In the genomic region with DNA sequence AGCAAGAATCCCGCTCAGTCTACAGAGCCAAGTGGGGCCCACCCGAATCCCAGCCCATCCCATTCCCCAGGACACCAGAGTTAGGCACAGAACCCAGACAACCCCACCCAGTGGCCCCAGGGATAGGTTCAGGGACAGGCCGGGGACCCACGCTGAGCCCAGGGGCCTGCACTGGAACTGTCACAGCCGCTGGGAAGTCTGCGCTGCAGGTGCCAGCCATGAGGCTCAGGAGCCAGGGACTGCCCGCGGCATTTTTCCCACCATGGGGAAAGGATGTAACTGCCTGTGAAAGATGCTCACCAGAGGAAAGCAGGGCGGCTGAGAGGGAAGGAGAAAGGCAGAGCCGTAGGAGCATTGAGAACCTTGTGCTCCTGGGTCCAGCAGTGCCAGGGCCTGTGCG, we compare ENCODE assay signal across 26 cellular contexts.
"Had no signal": no experiment of that assay in that cellular context is flagged by ENCODE, and none has a peak within 500 bp of the region (broad histone marks: within the 10 kb centered on the region; RNA-seq: fewer than 3 reads in every experiment).

No MANE protein-coding gene starts in this region.

- H3K27ac Mint-ChIP-seq: activated CD4-positive, alpha-beta memory T cell treated with anti-CD3 and anti-CD28 coated beads for 36 hours; activated CD4-positive, alpha-beta T cell treated with anti-CD3 and anti-CD28 coated beads for 36 hours; activated CD4-positive, alpha-beta T cell treated with anti-CD3 and anti-CD28 coated beads, Interleukin-2, amount 10 ng/mL, durations not matched to agents 24 days and 14 days; activated CD8-positive, alpha-beta T cell treated with anti-CD3 and anti-CD28 coated beads, Interleukin-2, amount 10 ng/mL, durations not matched to agents 7 days and 5 days; activated naive CD4-positive, alpha-beta T cell treated with anti-CD3 and anti-CD28 coated beads for 36 hours; activated naive CD4-positive, alpha-beta T cell treated with anti-CD3 and anti-CD28 coated beads, Interleukin-2, amount 50 U/mL, for 24 hours; activated naive CD8-positive, alpha-beta T cell treated with anti-CD3 and anti-CD28 coated beads for 36 hours; activated naive CD8-positive, alpha-beta T cell treated with anti-CD3 and anti-CD28 coated beads, Interleukin-2, amount 50 U/mL, for 24 hours; activated T-cell treated with anti-CD3 and anti-CD28 coated beads, Interleukin-2, amount 50 U/mL, for 24 hours; activated T-cell treated with anti-CD3 and anti-CD28 coated beads, Interleukin-2, amount 50 U/mL, for 72 hours; T-helper 17 cell had no signal

- H3K4me3 Mint-ChIP-seq: activated CD4-positive, alpha-beta memory T cell treated with anti-CD3 and anti-CD28 coated beads for 36 hours; activated CD4-positive, alpha-beta T cell treated with anti-CD3 and anti-CD28 coated beads for 36 hours; activated CD4-positive, alpha-beta T cell treated with anti-CD3 and anti-CD28 coated beads, Interleukin-2, amount 10 ng/mL, durations not matched to agents 24 days and 14 days; activated CD8-positive, alpha-beta T cell treated with anti-CD3 and anti-CD28 coated beads, Interleukin-2, amount 10 ng/mL, durations not matched to agents 7 days and 5 days; activated naive CD4-positive, alpha-beta T cell treated with anti-CD3 and anti-CD28 coated beads for 36 hours; activated naive CD4-positive, alpha-beta T cell treated with anti-CD3 and anti-CD28 coated beads, Interleukin-2, amount 50 U/mL, for 24 hours; activated naive CD8-positive, alpha-beta T cell treated with anti-CD3 and anti-CD28 coated beads for 36 hours; activated naive CD8-positive, alpha-beta T cell treated with anti-CD3 and anti-CD28 coated beads, Interleukin-2, amount 50 U/mL, for 24 hours; activated T-cell treated with anti-CD3 and anti-CD28 coated beads, Interleukin-2, amount 50 U/mL, for 24 hours; activated T-cell treated with anti-CD3 and anti-CD28 coated beads, Interleukin-2, amount 50 U/mL, for 72 hours; T-helper 17 cell had no signal

- DNase-seq: activated CD4-positive, alpha-beta memory T cell treated with anti-CD3 and anti-CD28 coated beads for 36 hours; activated CD4-positive, alpha-beta T cell treated with anti-CD3 and anti-CD28 coated beads for 36 hours; activated CD4-positive, alpha-beta T cell treated with anti-CD3 and anti-CD28 coated beads, Interleukin-2, amount 10 ng/mL, durations not matched to agents 24 days and 14 days; activated CD4-positive, CD25-positive, alpha-beta regulatory T cell; activated CD4-positive, CD25-positive, alpha-beta regulatory T cell treated with anti-CD3 and anti-CD28 coated beads, Interleukin-2, amount 50 U/mL, for 72 hours; activated CD8-positive, alpha-beta memory T cell treated with anti-CD3 and anti-CD28 coated beads, Interleukin-2, amount 50 U/mL, for 48 hours; activated CD8-positive, alpha-beta T cell treated with anti-CD3 and anti-CD28 coated beads, Interleukin-2, amount 10 ng/mL, durations not matched to agents 7 days and 5 days; activated naive CD4-positive, alpha-beta T cell treated with anti-CD3 and anti-CD28 coated beads for 36 hours; activated naive CD8-positive, alpha-beta T cell treated with anti-CD3 and anti-CD28 coated beads for 36 hours; activated naive CD8-positive, alpha-beta T cell treated with anti-CD3 and anti-CD28 coated beads, Interleukin-2, amount 50 U/mL, for 24 hours; activated T-cell treated with anti-CD3 and anti-CD28 coated beads for 4 hours; activated T-cell treated with anti-CD3 and anti-CD28 coated beads, Interleukin-2, amount 50 U/mL, for 24 hours; activated T-cell treated with anti-CD3 and anti-CD28 coated beads, Interleukin-2, amount 50 U/mL, for 72 hours; adrenal gland; amygdala; aorta; body of pancreas; caudate nucleus; cortex of kidney; dermis blood vessel endothelial cell; effector CD8-positive, alpha-beta T cell; esophagus squamous epithelium; foreskin melanocyte; T-helper 1 cell; T-helper 17 cell had no signal

- H3K36me3 Mint-ChIP-seq: activated CD4-positive, alpha-beta memory T cell treated with anti-CD3 and anti-CD28 coated beads for 36 hours; activated naive CD4-positive, alpha-beta T cell treated with anti-CD3 and anti-CD28 coated beads, Interleukin-2, amount 50 U/mL, for 24 hours; activated naive CD8-positive, alpha-beta T cell treated with anti-CD3 and anti-CD28 coated beads for 36 hours had no signal

- H3K9me3 Mint-ChIP-seq: activated CD4-positive, alpha-beta memory T cell treated with anti-CD3 and anti-CD28 coated beads for 36 hours; activated CD4-positive, alpha-beta T cell treated with anti-CD3 and anti-CD28 coated beads, Interleukin-2, amount 10 ng/mL, durations not matched to agents 24 days and 14 days; activated naive CD4-positive, alpha-beta T cell treated with anti-CD3 and anti-CD28 coated beads for 36 hours; activated naive CD4-positive, alpha-beta T cell treated with anti-CD3 and anti-CD28 coated beads, Interleukin-2, amount 50 U/mL, for 24 hours; activated naive CD8-positive, alpha-beta T cell treated with anti-CD3 and anti-CD28 coated beads for 36 hours; activated naive CD8-positive, alpha-beta T cell treated with anti-CD3 and anti-CD28 coated beads, Interleukin-2, amount 50 U/mL, for 24 hours had no signal

- H3K27me3 Mint-ChIP-seq: activated CD4-positive, alpha-beta memory T cell treated with anti-CD3 and anti-CD28 coated beads for 36 hours; activated CD4-positive, alpha-beta T cell treated with anti-CD3 and anti-CD28 coated beads, Interleukin-2, amount 10 ng/mL, durations not matched to agents 24 days and 14 days; activated naive CD4-positive, alpha-beta T cell treated with anti-CD3 and anti-CD28 coated beads, Interleukin-2, amount 50 U/mL, for 24 hours; activated naive CD8-positive, alpha-beta T cell treated with anti-CD3 and anti-CD28 coated beads, Interleukin-2, amount 50 U/mL, for 24 hours; T-helper 17 cell had no signal

- H3K4me1 Mint-ChIP-seq: activated CD4-positive, alpha-beta T cell treated with anti-CD3 and anti-CD28 coated beads for 36 hours; activated CD4-positive, alpha-beta T cell treated with anti-CD3 and anti-CD28 coated beads, Interleukin-2, amount 10 ng/mL, durations not matched to agents 24 days and 14 days; activated naive CD4-positive, alpha-beta T cell treated with anti-CD3 and anti-CD28 coated beads, Interleukin-2, amount 50 U/mL, for 24 hours; activated naive CD8-positive, alpha-beta T cell treated with anti-CD3 and anti-CD28 coated beads for 36 hours; activated naive CD8-positive, alpha-beta T cell treated with anti-CD3 and anti-CD28 coated beads, Interleukin-2, amount 50 U/mL, for 24 hours; T-helper 17 cell had no signal
